19 cellular contexts compared by ENCODE assay signal in the genomic region with DNA sequence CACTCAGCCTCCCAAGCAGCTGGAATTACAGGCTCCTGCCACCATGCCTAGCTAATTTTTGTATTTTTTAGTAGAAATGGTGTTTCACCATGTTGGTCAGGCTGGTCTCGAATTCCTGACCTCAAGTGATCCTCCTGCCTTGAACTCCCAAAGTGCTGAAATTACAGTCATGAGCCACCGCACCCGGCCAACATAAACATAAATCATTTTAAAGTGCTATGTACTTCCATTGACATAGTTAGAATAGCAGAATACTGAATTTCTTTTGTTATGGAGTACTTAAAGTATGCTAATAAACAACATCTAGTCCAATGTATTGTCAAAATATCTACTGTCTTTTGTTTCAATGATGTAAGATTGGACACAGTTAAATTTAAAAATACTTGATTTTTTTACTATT.
DNase-seq lines count a peak whose midpoint lies in the region; FAIRE-seq and TF ChIP-seq lines count a peak whose summit lies in the region.
"Had no signal": no experiment of that assay in that cellular context is flagged by ENCODE, and none has a peak within 500 bp of the region (broad histone marks: within the 10 kb centered on the region; RNA-seq: fewer than 3 reads in every experiment).

No MANE protein-coding gene starts in this region.

- H2BK12ac ChIP-seq in neuronal stem cell (ENCODE audit: low read length), result no peak overlapping the region
- no peak overlapping the region for H2BK12ac ChIP-seq in mesenchymal stem cell (ENCODE audit: low read length in 2 of 2)

- no CpG with 5 or more reads among the region's 3 CpGs for WGBS in neuronal stem cell (ENCODE audit: extremely low coverage in 2 of 2, insufficient read length in 2 of 2, insufficient replicate concordance in 1 of 2), 2 donors
- WGBS in mesenchymal stem cell, result no CpG with 5 or more reads among the region's 3 CpGs

- no peak for TF ChIP-seq POLR2A in vagina (IDR thresholded peaks at IDR 0.05)

- no peak overlapping the region for H4K91ac ChIP-seq in neuronal stem cell (ENCODE audit: low read depth, low read length, poor library complexity)
- H4K91ac ChIP-seq in mesenchymal stem cell (ENCODE audit: low read length), result no peak overlapping the region

- peak; percentile 13 for FAIRE-seq in G401.6 (lab: Jason Lieb, UNC)
- FAIRE-seq: GM12891, GM18507 had no signal

- H3K27me3 ChIP-seq in neuronal stem cell (ENCODE audit: control insufficient read depth in 3 of 3, insufficient read depth in 3 of 3, low read depth in 1 of 3, low read length in 3 of 3) (no peaks in the 10 kb centered on the region), mesenchymal stem cell (ENCODE audit: control insufficient read depth in 1 of 2, insufficient read depth in 1 of 2, low read length in 2 of 2) (no peaks in the 10 kb centered on the region), vagina (no peaks in the 10 kb centered on the region)
- H3K27me3 ChIP-seq: BLaER1 had no signal

- H2AK5ac ChIP-seq in neuronal stem cell (ENCODE audit: low read depth, low read length) (no peak overlapping the region), mesenchymal stem cell (ENCODE audit: low read length, severe bottlenecking) (no peak overlapping the region)

- H3K14ac ChIP-seq in neuronal stem cell (ENCODE audit: low read length), result no peak overlapping the region
- H3K14ac ChIP-seq in mesenchymal stem cell (ENCODE audit: low read length in 2 of 2), result no peak overlapping the region

- H3K4me1 ChIP-seq in neuronal stem cell (ENCODE audit: control insufficient read depth in 2 of 2, insufficient read depth in 1 of 2, low read depth in 1 of 2, low read length in 2 of 2) (peaks cover 0 to 4% of the 10 kb centered on the region in 2 donors), mesenchymal stem cell (ENCODE audit: control insufficient read depth, insufficient read depth, low read depth, low read length) (no peaks in the 10 kb centered on the region), vagina (no peaks in the 10 kb centered on the region)
- H3K4me1 ChIP-seq: Caco-2 had no signal

- no peak overlapping the region for H4K8ac ChIP-seq in neuronal stem cell (ENCODE audit: low read depth, low read length)
- no peak overlapping the region for H4K8ac ChIP-seq in mesenchymal stem cell (ENCODE audit: low read length)

- intact Hi-C loops in head of caudate nucleus (cut with DNase I) (no loop called here), vagina (cut with DNase I) (no loop called here)

- no peaks in the 10 kb centered on the region for H3K36me3 ChIP-seq in neuronal stem cell (replicated peaks in 1 of 2; ENCODE audit: control insufficient read depth in 2 of 2, insufficient read depth in 2 of 2, low read length in 2 of 2)
- H3K36me3 ChIP-seq in mesenchymal stem cell (ENCODE audit: control insufficient read depth in 1 of 2, insufficient read depth in 2 of 2, low read depth in 1 of 2, low read length in 2 of 2), result no peaks in the 10 kb centered on the region
- no peaks in the 10 kb centered on the region for H3K36me3 ChIP-seq in vagina
- H3K36me3 ChIP-seq: BLaER1 had no signal

- peaks cover 0 to under 1% of the 10 kb centered on the region in 2 donors for H3K9me3 ChIP-seq in neuronal stem cell (replicated peaks in 1 of 2; ENCODE audit: control insufficient read depth in 2 of 2, insufficient read depth in 1 of 2, low read depth in 1 of 2, low read length in 2 of 2)
- peaks cover under 1% of the 10 kb centered on the region for H3K9me3 ChIP-seq in mesenchymal stem cell (ENCODE audit: control insufficient read depth, low read length)
- no peaks in the 10 kb centered on the region for H3K9me3 ChIP-seq in vagina
- H3K9me3 ChIP-seq: Caco-2 had no signal

- H3K4me2 ChIP-seq in neuronal stem cell (ENCODE audit: insufficient read depth, low read length, poor library complexity, severe bottlenecking), result peak overlapping the region; percentile 11
- no peak overlapping the region for H3K4me2 ChIP-seq in mesenchymal stem cell (ENCODE audit: low read length, poor library complexity, severe bottlenecking)
- H3K4me2 ChIP-seq: BLaER1, GM23338 had no signal

- TF ChIP-seq CTCF in vagina (IDR thresholded peaks at IDR 0.05), result no peak

- H2BK120ac ChIP-seq in neuronal stem cell (ENCODE audit: low read depth, low read length) (no peak overlapping the region), mesenchymal stem cell (ENCODE audit: low read depth, low read length) (no peak overlapping the region)

- H2BK5ac ChIP-seq in neuronal stem cell (ENCODE audit: low read length) (no peak overlapping the region), mesenchymal stem cell (ENCODE audit: low read depth, low read length, poor library complexity, severe bottlenecking) (no peak overlapping the region)

- peak; percentile 30 for DNase-seq in NCI-H69 (lab: John Stamatoyannopoulos, UW)
- DNase-seq in neuronal stem cell (ENCODE audit: low spot score), result no peak
- no peak for DNase-seq in mesenchymal stem cell
- no peak for DNase-seq in head of caudate nucleus
- DNase-seq in vagina (ENCODE audit: extremely low spot score in 2 of 2), result no peak
- DNase-seq: Caco-2; CD4-positive, CD25-positive, alpha-beta regulatory T cell; CD8-positive, alpha-beta T cell; DMS79; EL; GF-D8; H9; HFFc6 had no signal

- H3K79me1 ChIP-seq in neuronal stem cell (ENCODE audit: low read depth, low read length) (no peaks in the 10 kb centered on the region), mesenchymal stem cell (replicated peaks; ENCODE audit: low read length, poor library complexity, severe bottlenecking) (no peaks in the 10 kb centered on the region)

- H3K9ac ChIP-seq in neuronal stem cell (ENCODE audit: low read depth, low read length, poor library complexity), result no peak overlapping the region
- H3K9ac ChIP-seq in mesenchymal stem cell (ENCODE audit: low read length), result no peak overlapping the region
- H3K9ac ChIP-seq: BLaER1 had no signal

- H3K27ac ChIP-seq in neuronal stem cell (replicated peaks; ENCODE audit: low read length), result no peak overlapping the region
- H3K27ac ChIP-seq in mesenchymal stem cell (ENCODE audit: low read length, poor library complexity, severe bottlenecking), result no peak overlapping the region
- H3K27ac ChIP-seq in vagina, result no peak overlapping the region
- H3K27ac ChIP-seq: BLaER1, C4-2B had no signal

- no peak overlapping the region for H3K23ac ChIP-seq in neuronal stem cell (ENCODE audit: low read depth, low read length, poor library complexity)
- no peak overlapping the region for H3K23ac ChIP-seq in mesenchymal stem cell (ENCODE audit: low read length in 2 of 2)

- no peak overlapping the region for H2AFZ ChIP-seq in neuronal stem cell (ENCODE audit: low read length)
- no peak overlapping the region for H2AFZ ChIP-seq in mesenchymal stem cell (ENCODE audit: low read depth, low read length)
- H2AFZ ChIP-seq: GM23338 had no signal

- H3K18ac ChIP-seq in neuronal stem cell (ENCODE audit: low read length) (no peak overlapping the region), mesenchymal stem cell (ENCODE audit: low read depth in 1 of 2, low read length in 2 of 2) (no peak overlapping the region)

- H2BK15ac ChIP-seq in neuronal stem cell (ENCODE audit: low read length) (no peak overlapping the region), mesenchymal stem cell (ENCODE audit: low read depth, poor library complexity, severe bottlenecking) (no peak overlapping the region)

- H3K4me3 ChIP-seq in neuronal stem cell (ENCODE audit: low read length in 2 of 2), result no peak overlapping the region
- H3K4me3 ChIP-seq in mesenchymal stem cell (ENCODE audit: insufficient read depth in 1 of 2, low read depth in 1 of 2, low read length in 2 of 2), result no peak overlapping the region
- H3K4me3 ChIP-seq in vagina, result no peak overlapping the region
- H3K4me3 ChIP-seq: BLaER1, GM23338 had no signal

- no peak overlapping the region for H3K4ac ChIP-seq in neuronal stem cell (ENCODE audit: low read length)
- no peak overlapping the region for H3K4ac ChIP-seq in mesenchymal stem cell (ENCODE audit: low read depth in 1 of 2, low read length in 2 of 2)
